28 cellular contexts compared by ENCODE assay signal in the genomic region with DNA sequence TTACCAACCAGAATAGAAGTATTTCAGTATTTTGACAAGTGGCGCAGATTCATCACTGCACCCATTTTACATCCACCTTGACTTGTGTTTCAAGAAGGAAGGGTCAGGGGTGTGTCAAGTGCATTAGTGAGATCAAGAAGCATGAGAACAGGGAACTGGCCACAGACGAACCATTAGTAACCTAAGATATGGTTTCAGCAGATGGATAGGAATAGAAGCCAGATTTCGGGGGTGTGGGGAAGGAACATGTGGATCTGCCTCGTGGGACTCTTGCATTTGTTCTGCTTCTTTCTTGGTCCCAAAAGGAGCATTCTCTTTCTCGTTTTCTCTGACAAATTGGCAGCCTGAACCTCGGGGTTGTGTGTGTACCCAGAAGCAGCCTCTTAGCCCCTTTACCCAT. TPM values are rescaled to one million over a fixed set of nuclear protein-coding genes. Genes with fewer than 3 reads are reported as not detected.
DNase-seq lines count a peak whose midpoint lies in the region; ATAC-seq, FAIRE-seq and TF ChIP-seq lines count a peak whose summit lies in the region.
"Had no signal": no experiment of that assay in that cellular context is flagged by ENCODE, and none has a peak within 500 bp of the region (broad histone marks: within the 10 kb centered on the region; RNA-seq: fewer than 3 reads in every experiment).

No MANE protein-coding gene starts in this region.

- no peak overlapping the region for H3K4me3 Mint-ChIP-seq in stimulated activated naive B cell treated with anti-CD40 and anti-IgM and Interleukin-4, amounts not matched to agents 10 μg/mL and 1 μg/mL and 100 μg/mL, for 72 hours
- H3K4me3 Mint-ChIP-seq: activated T-helper 17 cell treated with anti-CD3 and anti-CD28 coated beads, Interleukin-2, amount 50 U/mL, for 72 hours; CD8-positive, alpha-beta T cell; HFFc6; IgD-negative memory B cell; nephron progenitor cell; WTC11 had no signal

- FAIRE-seq in H54 (lab: Jason Lieb, UNC): no peak
- FAIRE-seq: A204.1, pancreas had no signal

- H3K27ac ChIP-seq in muscle layer of duodenum (ENCODE audit: low read length): peak overlapping the region; percentile 57
- H3K27ac ChIP-seq: cardiac muscle cell, pancreas had no signal

- no peaks in the 10 kb centered on the region for H3K27me3 ChIP-seq in muscle layer of duodenum (ENCODE audit: low read depth, low read length)
- H3K27me3 ChIP-seq: cardiac muscle cell, pancreas had no signal

- H3K27me3 Mint-ChIP-seq in stimulated activated naive B cell treated with anti-CD40 and anti-IgM and Interleukin-4, amounts not matched to agents 10 μg/mL and 1 μg/mL and 100 μg/mL, for 72 hours: peaks cover 26 to 30% of the 10 kb centered on the region in 2 donors

- no peak for TF ChIP-seq CTCF in fibroblast of the aortic adventitia (IDR thresholded peaks at IDR 0.05; ENCODE audit: insufficient read depth, low read length)

- no peak for ATAC-seq in stimulated activated naive B cell treated with anti-CD40 and anti-IgM and Interleukin-4, amounts not matched to agents 10 μg/mL and 1 μg/mL and 100 μg/mL, for 72 hours (replicated peaks)
- ATAC-seq: activated naive CD4-positive, alpha-beta T cell treated with anti-CD3 and anti-CD28 coated beads, Interleukin-2, amount 50 U/mL, for 72 hours; activated T-helper 17 cell treated with anti-CD3 and anti-CD28 coated beads, Interleukin-2, amount 50 U/mL, for 72 hours; CD8-positive, alpha-beta T cell; WTC11 had no signal

- peak; percentile 83 for DNase-seq in DMS 273 (lab: John Stamatoyannopoulos, UW; ENCODE audit: unreplicated experiment)
- peak; percentile 36 for DNase-seq in fibroblast of the aortic adventitia (ENCODE audit: low read depth)
- no peak for DNase-seq in stimulated activated naive B cell treated with anti-CD40 and anti-IgM and Interleukin-4, amounts not matched to agents 10 μg/mL and 1 μg/mL and 100 μg/mL, for 72 hours
- DNase-seq in H54 (ENCODE audit: insufficient read length, low spot score): no peak
- DNase-seq in activated gamma-delta T cell (lab: John Stamatoyannopoulos, UW): no peak
- DNase-seq in superior temporal gyrus (ENCODE audit: extremely low spot score): no peak
- DNase-seq in COLO829 (ENCODE audit: low spot score): no peak
- DNase-seq: activated CD4-positive, alpha-beta T cell treated with anti-CD3 and anti-CD28 coated beads, Interleukin-2, amount 50 U/mL, for 1 hour; anterior cingulate cortex; CD8-positive, alpha-beta T cell; cortex of kidney; DMS53; GDM1; head of caudate nucleus; HFFc6; NCI-H2081 treated with DMSO at 0.1 percent for 48 hours; NCI-H446; NCI-H82; nephron progenitor cell; pancreas; stimulated activated CD4-positive, alpha-beta T cell treated with anti-CD3 and anti-CD28 coated beads, Interleukin-1b, Interleukin-23, amount 100 ng/mL, for 48 hours had no signal

- no peaks in the 10 kb centered on the region for H3K9me3 Mint-ChIP-seq in stimulated activated naive B cell treated with anti-CD40 and anti-IgM and Interleukin-4, amounts not matched to agents 10 μg/mL and 1 μg/mL and 100 μg/mL, for 72 hours
- H3K9me3 Mint-ChIP-seq: activated naive CD4-positive, alpha-beta T cell treated with anti-CD3 and anti-CD28 coated beads, Interleukin-2, amount 50 U/mL, for 72 hours; activated T-helper 17 cell treated with anti-CD3 and anti-CD28 coated beads, Interleukin-2, amount 50 U/mL, for 72 hours; CD8-positive, alpha-beta T cell; HFFc6; IgD-negative memory B cell; nephron progenitor cell; WTC11 had no signal

- H3K27ac Mint-ChIP-seq in stimulated activated naive B cell treated with anti-CD40 and anti-IgM and Interleukin-4, amounts not matched to agents 10 μg/mL and 1 μg/mL and 100 μg/mL, for 72 hours: peak overlapping the region; percentile 70
- H3K27ac Mint-ChIP-seq: activated naive CD4-positive, alpha-beta T cell treated with anti-CD3 and anti-CD28 coated beads, Interleukin-2, amount 50 U/mL, for 72 hours; activated T-helper 17 cell treated with anti-CD3 and anti-CD28 coated beads, Interleukin-2, amount 50 U/mL, for 72 hours; CD8-positive, alpha-beta T cell; HFFc6; IgD-negative memory B cell; nephron progenitor cell had no signal

- no peaks in the 10 kb centered on the region for H3K4me1 Mint-ChIP-seq in stimulated activated naive B cell treated with anti-CD40 and anti-IgM and Interleukin-4, amounts not matched to agents 10 μg/mL and 1 μg/mL and 100 μg/mL, for 72 hours
- H3K4me1 Mint-ChIP-seq: activated T-helper 17 cell treated with anti-CD3 and anti-CD28 coated beads, Interleukin-2, amount 50 U/mL, for 72 hours; IgD-negative memory B cell had no signal

- no peak for TF ChIP-seq POLR2A in H54 (IDR thresholded peaks at IDR 0.05; ENCODE audit: low read depth, low read length)

- H3K4me1 ChIP-seq in muscle layer of duodenum (ENCODE audit: control insufficient read depth in 1 of 2, insufficient read depth in 2 of 2, low read length in 2 of 2): peaks cover 0 to 37% of the 10 kb centered on the region in 2 donors
- H3K4me1 ChIP-seq: pancreas had no signal

- H3K4me3 ChIP-seq in fibroblast of the aortic adventitia (ENCODE audit: low read depth, low read length) (no peak overlapping the region), muscle layer of duodenum (ENCODE audit: low read depth in 1 of 2, low read length in 2 of 2) (no peak overlapping the region)
- H3K4me3 ChIP-seq: cardiac muscle cell, pancreas had no signal

- H3K9me3 ChIP-seq in muscle layer of duodenum (ENCODE audit: control insufficient read depth in 1 of 2, low read length in 2 of 2): no peaks in the 10 kb centered on the region
- H3K9me3 ChIP-seq: pancreas had no signal

- H3K36me3 ChIP-seq in muscle layer of duodenum (ENCODE audit: control insufficient read depth in 1 of 2, insufficient read depth in 2 of 2, low read length in 2 of 2): no peaks in the 10 kb centered on the region
- H3K36me3 ChIP-seq: cardiac muscle cell, pancreas had no signal

- H3K36me3 Mint-ChIP-seq in stimulated activated naive B cell treated with anti-CD40 and anti-IgM and Interleukin-4, amounts not matched to agents 10 μg/mL and 1 μg/mL and 100 μg/mL, for 72 hours: peaks cover 0 to 2% of the 10 kb centered on the region in 2 donors
- H3K36me3 Mint-ChIP-seq: activated naive CD4-positive, alpha-beta T cell treated with anti-CD3 and anti-CD28 coated beads, Interleukin-2, amount 50 U/mL, for 72 hours; CD8-positive, alpha-beta T cell; IgD-negative memory B cell; WTC11 had no signal

RNA-seq across cellular contexts. Expression of a gene that starts 9.6 kb away (rescaled TPM):
- total RNA-seq in fibroblast of the aortic adventitia (ENCODE audit: low replicate concordance): 10.8 and 17.7 TPM in 2 replicates
- total RNA-seq: activated naive CD4-positive, alpha-beta T cell treated with anti-CD3 and anti-CD28 coated beads, Interleukin-2, amount 50 U/mL, for 72 hours; activated T-helper 17 cell treated with anti-CD3 and anti-CD28 coated beads, Interleukin-2, amount 50 U/mL, for 72 hours had no signal

RNA-seq across cellular contexts. Expression of a gene that starts 41.7 kb away (rescaled TPM):
- total RNA-seq in fibroblast of the aortic adventitia (ENCODE audit: low replicate concordance): 14.1 and 20.5 TPM in 2 replicates

Comparison
In these comparisons a context has a peak if more than half of its experiments do, and no peak if none do; other contexts are left out.
1. DNase-seq: peak in DMS 273 (single experiment) and fibroblast of the aortic adventitia (single experiment); none in stimulated activated naive B cell treated with anti-CD40 and anti-IgM and Interleukin-4, amounts not matched to agents 10 μg/mL and 1 μg/mL and 100 μg/mL, for 72 hours (single experiment), H54 (single experiment), activated gamma-delta T cell (single experiment), superior temporal gyrus (single experiment) and COLO829 (single experiment).